In the genomic region with DNA sequence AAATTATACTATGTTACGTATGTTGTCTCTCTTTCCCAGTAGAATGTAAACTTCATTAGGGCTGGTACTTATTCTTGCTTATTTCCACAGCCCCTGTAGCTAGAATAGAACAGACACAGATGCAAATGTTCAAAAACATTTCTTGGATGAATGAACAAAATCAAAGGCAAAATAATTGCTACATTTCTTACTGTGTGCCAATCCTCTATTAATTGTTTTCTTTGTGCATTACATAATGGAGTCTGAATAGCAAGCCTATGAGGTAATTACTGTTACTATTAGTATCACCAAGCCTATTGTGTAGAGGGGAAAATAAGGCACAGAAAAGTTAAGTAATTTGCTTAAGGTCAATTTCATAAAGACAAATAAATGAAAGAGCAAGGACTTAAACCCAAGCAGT, we compare ENCODE assay signal across 18 cellular contexts. TPM values are rescaled to one million over a fixed set of nuclear protein-coding genes. Genes with fewer than 3 reads are reported as not detected.
DNase-seq lines count a peak whose midpoint lies in the region; ATAC-seq and TF ChIP-seq lines count a peak whose summit lies in the region.
"Had no signal": no experiment of that assay in that cellular context is flagged by ENCODE, and none has a peak within 500 bp of the region (broad histone marks: within the 10 kb centered on the region; RNA-seq: fewer than 3 reads in every experiment).

No MANE protein-coding gene starts in this region.

- no peaks in the 10 kb centered on the region for H3K36me3 ChIP-seq in adipocyte (ENCODE audit: control insufficient read depth, insufficient read depth, low read length, severe bottlenecking)
- no peaks in the 10 kb centered on the region for H3K36me3 ChIP-seq in testis (ENCODE audit: low read depth, missing control alignments)
- H3K36me3 ChIP-seq: Peyer's patch had no signal

- no peak for TF ChIP-seq CTCF in testis (IDR thresholded peaks at IDR 0.05)

- intact Hi-C loops in testis (cut with DNase I; ENCODE audit: low total_unique reads) (no loop called here), sciatic nerve (cut with DNase I) (no loop called here)

- no peak for ATAC-seq in sciatic nerve
- ATAC-seq: A549 had no signal

- no peak for TF ChIP-seq POLR2A in testis (IDR thresholded peaks at IDR 0.05)

- DNase-seq in COR-L47 (lab: John Stamatoyannopoulos, UW) = peak; percentile 78
- peak; percentile 96 for DNase-seq in NCI-H1417 treated with DMSO at 0.1 percent for 48 hours (lab: John Stamatoyannopoulos, UW)
- peak; percentile 2 for DNase-seq in adipocyte (ENCODE audit: low read depth)
- peak; percentile 56 for DNase-seq in kidney glomerular epithelial cell (lab: John Stamatoyannopoulos, UW)
- no peak for DNase-seq in HK-2 (ENCODE audit: unreplicated experiment)
- DNase-seq in OCI-M1 (lab: John Stamatoyannopoulos, UW) = no peak
- no peak for DNase-seq in testis
- no peak for DNase-seq in sciatic nerve (ENCODE audit: low spot score)
- DNase-seq: AML-193, DMS79, NCI-H187, NCI-H2171 treated with DMSO at 0.1 percent for 48 hours, NCI-H524 treated with DMSO at 0.1 percent for 48 hours, Peyer's patch, SHP77 had no signal

- no peaks in the 10 kb centered on the region for H3K9me3 ChIP-seq in adipocyte (ENCODE audit: control insufficient read depth, low read length)
- H3K9me3 ChIP-seq in testis = no peaks in the 10 kb centered on the region
- H3K9me3 ChIP-seq: A549, Peyer's patch had no signal

- H3K27ac ChIP-seq in testis = no peak overlapping the region
- H3K27ac ChIP-seq: A549, Peyer's patch had no signal

- H3K4me3 ChIP-seq in adipocyte (ENCODE audit: low read length) (no peak overlapping the region), testis (no peak overlapping the region)
- H3K4me3 ChIP-seq: A549, Peyer's patch had no signal

- no peak overlapping the region for H3K9ac ChIP-seq in adipocyte (ENCODE audit: low read length)

- no peaks in the 10 kb centered on the region for H3K27me3 ChIP-seq in adipocyte (replicated peaks; ENCODE audit: control insufficient read depth, insufficient read depth, low read length)
- H3K27me3 ChIP-seq in testis = no peaks in the 10 kb centered on the region
- H3K27me3 ChIP-seq: Peyer's patch had no signal

- no peaks in the 10 kb centered on the region for H3K4me1 ChIP-seq in adipocyte (ENCODE audit: control insufficient read depth, insufficient read depth, low read length)
- no peaks in the 10 kb centered on the region for H3K4me1 ChIP-seq in testis
- H3K4me1 ChIP-seq: A549, Peyer's patch had no signal

- WGBS in testis, 2 donors = 78 to 83% methylated on average over 1 of the region's 1 CpG

RNA-seq across cellular contexts. Expression of gene OR13C2, which starts 0.8 kb away (rescaled TPM):
- total RNA-seq in testis (under 1 TPM in 1 of 2 donors, not detected in 1; 0.62 TPM), sciatic nerve (not detected)
- polyA plus RNA-seq in testis (ENCODE audit: insufficient read depth, low read depth, low replicate concordance) = not detected
- total RNA-seq: HT1080, Peyer's patch had no signal
- polyA plus RNA-seq: A549, IgD-negative memory B cell had no signal

RNA-seq across cellular contexts. Expression of gene OR13C5, which starts 7.0 kb away (rescaled TPM):
- total RNA-seq in testis = not detected
- polyA plus RNA-seq in testis (ENCODE audit: insufficient read depth, low read depth, low replicate concordance) = not detected
- total RNA-seq in sciatic nerve = not detected
- total RNA-seq: HT1080, Peyer's patch had no signal
- polyA plus RNA-seq: A549, IgD-negative memory B cell had no signal

RNA-seq across cellular contexts. Expression of gene OR13C9, which starts 11.8 kb away (rescaled TPM):
- not detected for total RNA-seq in testis
- polyA plus RNA-seq in testis (ENCODE audit: insufficient read depth, low read depth, low replicate concordance) = not detected
- total RNA-seq in sciatic nerve = not detected
- total RNA-seq: HT1080, Peyer's patch had no signal
- polyA plus RNA-seq: A549, IgD-negative memory B cell had no signal

RNA-seq across cellular contexts. Expression of gene OR13C8, which starts 37.2 kb away (rescaled TPM):
- total RNA-seq in testis (not detected), sciatic nerve (not detected)
- not detected for polyA plus RNA-seq in testis (ENCODE audit: insufficient read depth, low read depth, low replicate concordance)
- total RNA-seq: HT1080, Peyer's patch had no signal
- polyA plus RNA-seq: A549, IgD-negative memory B cell had no signal

Comparison
In these comparisons a context has a peak if more than half of its experiments do, and no peak if none do; other contexts are left out.
1. DNase-seq: peak in COR-L47 (single experiment), NCI-H1417 treated with DMSO at 0.1 percent for 48 hours (single experiment), adipocyte (single experiment) and kidney glomerular epithelial cell (single experiment); none in HK-2 (single experiment), OCI-M1 (single experiment), testis (single experiment) and sciatic nerve (single experiment).